In the genomic region with DNA sequence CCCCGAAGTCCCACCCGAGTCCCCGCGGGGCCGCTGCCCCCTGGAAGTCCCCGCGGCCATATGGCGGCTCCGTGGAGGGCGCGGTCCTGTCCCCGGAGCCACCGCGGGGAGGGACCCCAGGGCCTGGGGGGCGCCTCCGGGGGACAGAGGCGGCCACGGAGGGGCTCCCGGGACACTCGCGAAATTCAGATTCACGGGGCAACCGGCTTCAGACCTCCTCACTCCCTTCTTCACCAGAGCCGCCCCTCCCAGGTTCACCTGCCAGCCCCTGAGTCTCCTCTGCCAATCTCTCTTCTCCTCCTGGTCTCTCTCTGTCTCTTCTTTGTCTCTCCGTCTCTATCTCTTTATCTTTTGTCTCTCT, we compare ENCODE assay signal across 10 cellular contexts. TPM values are rescaled to one million over a fixed set of nuclear protein-coding genes. Genes with fewer than 3 reads are reported as not detected.
DNase-seq lines count a peak whose midpoint lies in the region; ATAC-seq, FAIRE-seq and TF ChIP-seq lines count a peak whose summit lies in the region.
"Had no signal": no experiment of that assay in that cellular context is flagged by ENCODE, and none has a peak within 500 bp of the region (broad histone marks: within the 10 kb centered on the region; RNA-seq: fewer than 3 reads in every experiment).

No MANE protein-coding gene starts in this region.

- CTCF ChIA-PET in activated naive CD4-positive, alpha-beta T cell treated with anti-CD3 and anti-CD28 coated beads for 36 hours (lab: Charles Lee), result no interaction called here

- no peak for FAIRE-seq in H54 (lab: Jason Lieb, UNC)

- TF ChIP-seq POLR2A in tibial nerve (IDR thresholded peaks at IDR 0.05) (no peak), H54 (IDR thresholded peaks at IDR 0.05; ENCODE audit: low read depth, low read length) (no peak), erythroblast (IDR thresholded peaks at IDR 0.05; ENCODE audit: low read length) (no peak)

- peak overlapping the region in 2 of 4 donors; percentile 50 to 70 for H3K4me3 ChIP-seq in tibial nerve

- H3K9me3 Mint-ChIP-seq in activated naive CD4-positive, alpha-beta T cell treated with anti-CD3 and anti-CD28 coated beads for 36 hours, result peaks cover 6% of the 10 kb centered on the region
- peaks cover 5% of the 10 kb centered on the region in 2 donors for H3K9me3 Mint-ChIP-seq in activated naive CD4-positive, alpha-beta T cell treated with anti-CD3 and anti-CD28 coated beads, Interleukin-2, amount 50 U/mL, for 72 hours
- peaks cover 4% of the 10 kb centered on the region for H3K9me3 Mint-ChIP-seq in activated naive CD8-positive, alpha-beta T cell treated with anti-CD3 and anti-CD28 coated beads, Interleukin-2, amount 50 U/mL, for 24 hours

- peaks cover 0 to 29% (median 13%) of the 10 kb centered on the region in 4 donors for H3K4me1 ChIP-seq in tibial nerve

- H3K9me3 ChIP-seq in tibial nerve, result no peaks in the 10 kb centered on the region

- no peak for TF ChIP-seq EP300 in tibial nerve (IDR thresholded peaks at IDR 0.05)

- intact Hi-C loops in activated naive CD4-positive, alpha-beta T cell treated with anti-CD3 and anti-CD28 coated beads for 36 hours (cut with micrococcal nuclease), result loop anchor here (2.0 to 5.0 kb wide), 2 partner anchors 45 to 75 kb away; no protein-coding TSS in a partner anchor

- H3K27ac Mint-ChIP-seq in activated naive CD4-positive, alpha-beta T cell treated with anti-CD3 and anti-CD28 coated beads for 36 hours, result no peak overlapping the region
- no peak overlapping the region for H3K27ac Mint-ChIP-seq in activated naive CD4-positive, alpha-beta T cell treated with anti-CD3 and anti-CD28 coated beads, Interleukin-2, amount 50 U/mL, for 72 hours
- H3K27ac Mint-ChIP-seq in activated naive CD8-positive, alpha-beta T cell treated with anti-CD3 and anti-CD28 coated beads, Interleukin-2, amount 50 U/mL, for 24 hours, result peak overlapping the region; percentile 69

- no peak for TF ChIP-seq CTCF in tibial nerve (IDR thresholded peaks at IDR 0.05)

- H3K27me3 Mint-ChIP-seq in activated naive CD4-positive, alpha-beta T cell treated with anti-CD3 and anti-CD28 coated beads for 36 hours (ENCODE audit: low read depth), result peaks cover 3% of the 10 kb centered on the region
- H3K27me3 Mint-ChIP-seq in activated naive CD8-positive, alpha-beta T cell treated with anti-CD3 and anti-CD28 coated beads, Interleukin-2, amount 50 U/mL, for 24 hours, result peaks cover 9% of the 10 kb centered on the region

- no peak for ATAC-seq in activated naive CD4-positive, alpha-beta T cell treated with anti-CD3 and anti-CD28 coated beads, Interleukin-2, amount 50 U/mL, for 72 hours
- no peak for ATAC-seq in activated naive CD8-positive, alpha-beta T cell treated with anti-CD3 and anti-CD28 coated beads, Interleukin-2, amount 50 U/mL, for 24 hours

- H3K36me3 Mint-ChIP-seq in activated naive CD4-positive, alpha-beta T cell treated with anti-CD3 and anti-CD28 coated beads for 36 hours (ENCODE audit: low read depth), result peaks cover 2% of the 10 kb centered on the region
- H3K36me3 Mint-ChIP-seq in activated naive CD4-positive, alpha-beta T cell treated with anti-CD3 and anti-CD28 coated beads, Interleukin-2, amount 50 U/mL, for 72 hours, result peaks cover 6 to 10% of the 10 kb centered on the region in 2 donors
- peaks cover 7% of the 10 kb centered on the region for H3K36me3 Mint-ChIP-seq in activated naive CD8-positive, alpha-beta T cell treated with anti-CD3 and anti-CD28 coated beads, Interleukin-2, amount 50 U/mL, for 24 hours (ENCODE audit: low read depth)

- H3K4me3 Mint-ChIP-seq in activated naive CD4-positive, alpha-beta T cell treated with anti-CD3 and anti-CD28 coated beads for 36 hours, result peak overlapping the region; percentile 52
- peak overlapping the region; percentile 55 for H3K4me3 Mint-ChIP-seq in activated naive CD8-positive, alpha-beta T cell treated with anti-CD3 and anti-CD28 coated beads, Interleukin-2, amount 50 U/mL, for 24 hours

- WGBS in tibial nerve, 2 donors, result 29 to 59% methylated on average over 23 of the region's 25 CpGs

- H3K27me3 ChIP-seq in tibial nerve, result no peaks in the 10 kb centered on the region

- peaks cover 10% of the 10 kb centered on the region for H3K4me1 Mint-ChIP-seq in activated naive CD4-positive, alpha-beta T cell treated with anti-CD3 and anti-CD28 coated beads for 36 hours (ENCODE audit: low read depth)
- peaks cover 14% of the 10 kb centered on the region for H3K4me1 Mint-ChIP-seq in activated naive CD8-positive, alpha-beta T cell treated with anti-CD3 and anti-CD28 coated beads, Interleukin-2, amount 50 U/mL, for 24 hours

- H3K36me3 ChIP-seq in tibial nerve, result no peaks in the 10 kb centered on the region

- DNase-seq in activated naive CD4-positive, alpha-beta T cell treated with anti-CD3 and anti-CD28 coated beads for 36 hours, result no peak
- DNase-seq in activated naive CD4-positive, alpha-beta T cell treated with anti-CD3 and anti-CD28 coated beads, Interleukin-2, amount 50 U/mL, for 72 hours (ENCODE audit: low spot score in 2 of 2), result no peak
- DNase-seq in activated naive CD8-positive, alpha-beta T cell treated with anti-CD3 and anti-CD28 coated beads, Interleukin-2, amount 50 U/mL, for 24 hours, result no peak
- DNase-seq in mesenteric fat pad (ENCODE audit: low spot score), result peak; percentile 81
- DNase-seq in tibial nerve (ENCODE audit: low spot score in 2 of 2), result no peak
- DNase-seq in H54 (ENCODE audit: insufficient read length, low spot score), result no peak
- no peak for DNase-seq in SKM-1 (lab: John Stamatoyannopoulos, UW; ENCODE audit: unreplicated experiment)
- DNase-seq in erythroblast (lab: John Stamatoyannopoulos, UW), result no peak
- DNase-seq: dermis blood vessel endothelial cell, NCI-H1436 treated with DMSO at 0.1 percent for 48 hours had no signal

- peak overlapping the region; percentile 47 to 91 (median 82) for H3K27ac ChIP-seq in tibial nerve

RNA-seq across cellular contexts. Expression of a gene that starts 28.2 kb away (rescaled TPM):
- total RNA-seq in activated naive CD4-positive, alpha-beta T cell treated with anti-CD3 and anti-CD28 coated beads for 36 hours, result 10 to 100 TPM; 19.9 to 21.7 TPM
- 10 to 100 TPM; 29.5 to 36.1 TPM for total RNA-seq in activated naive CD4-positive, alpha-beta T cell treated with anti-CD3 and anti-CD28 coated beads, Interleukin-2, amount 50 U/mL, for 72 hours
- 63.6 TPM for total RNA-seq in mesenteric fat pad
- total RNA-seq in tibial nerve, result 10 to 100 TPM; 50.9 to 89.0 (median 54.9) TPM

RNA-seq across cellular contexts. Expression of a gene that starts 52.1 kb away (rescaled TPM):
- total RNA-seq in activated naive CD4-positive, alpha-beta T cell treated with anti-CD3 and anti-CD28 coated beads for 36 hours, result under 1 TPM; 0.17 to 0.44 TPM
- total RNA-seq in activated naive CD4-positive, alpha-beta T cell treated with anti-CD3 and anti-CD28 coated beads, Interleukin-2, amount 50 U/mL, for 72 hours, result 1 to 10 TPM in 1 of 2 donors, under 1 TPM in 1; 0.45 to 1.3 TPM
- total RNA-seq in mesenteric fat pad (1.4 TPM), tibial nerve (1 to 10 TPM; 2.4 to 7.8 (median 4.6) TPM)
